ENCODE assay signal across 1 cellular context in genomic region chr7:81515009-81515408, GRCh38.
TF ChIP-seq lines count a peak whose summit lies in the region.

No MANE protein-coding gene starts in this region.

TF ChIP-seq in IMR-90, 13 proteins besides CTCF, POLR2A, EP300 and RAD21:
- TF ChIP-seq CEBPB (IDR thresholded peaks at IDR 0.05; ENCODE audit: low read depth, low read length) (no peak), NFE2L2 (IDR thresholded peaks at IDR 0.05; ENCODE audit: low read depth, low read length) (no peak), MAFK (IDR thresholded peaks at IDR 0.05; ENCODE audit: low read depth, low read length) (no peak), SMC3 (IDR thresholded peaks at IDR 0.05; ENCODE audit: low read depth, low read length) (no peak), BHLHE40 (IDR thresholded peaks at IDR 0.05; ENCODE audit: low read depth, low read length) (no peak), ELK1 (IDR thresholded peaks at IDR 0.05; ENCODE audit: borderline replicate concordance, low read depth, low read length) (no peak), FOS (IDR thresholded peaks at IDR 0.05; ENCODE audit: low read depth, low read length) (no peak), MAZ (IDR thresholded peaks at IDR 0.05; ENCODE audit: borderline replicate concordance, low read depth, low read length) (no peak), MXI1 (IDR thresholded peaks at IDR 0.05; ENCODE audit: borderline replicate concordance, low read depth, low read length) (no peak), RFX5 (IDR thresholded peaks at IDR 0.05; ENCODE audit: low read depth, low read length) (no peak), USF2 (IDR thresholded peaks at IDR 0.05; ENCODE audit: low read depth, low read length) (no peak), RCOR1 (IDR thresholded peaks at IDR 0.05; ENCODE audit: insufficient replicate concordance, low read length) (no peak), CHD1 (IDR thresholded peaks at IDR 0.05; ENCODE audit: low read depth, low read length) (no peak)
